Comparison of ENCODE assay signal across 9 cellular contexts in genomic region chr11:18323881-18324280, GRCh38. TPM values are rescaled to one million over a fixed set of nuclear protein-coding genes. Genes with fewer than 3 reads are reported as not detected.
DNase-seq lines count a peak whose midpoint lies in the region; ATAC-seq and TF ChIP-seq lines count a peak whose summit lies in the region.
"Not testable (repeated sequence)": the region's sequence is repeated elsewhere in the genome, so short reads cannot be mapped to it uniquely, and the experiment has no call there.
"Had no signal": no experiment of that assay in that cellular context is flagged by ENCODE, and none has a peak within 500 bp of the region (broad histone marks: within the 10 kb centered on the region; RNA-seq: fewer than 3 reads in every experiment).

No MANE protein-coding gene starts in this region.

- TF ChIP-seq CTCF in BE2C (IDR thresholded peaks at IDR 0.05; ENCODE audit: low read depth, low read length); OCI-LY7 (conservative IDR thresholded peaks at IDR 0.05; ENCODE audit: low read length); breast epithelium (IDR thresholded peaks at IDR 0.05); fibroblast of villous mesenchyme (IDR thresholded peaks at IDR 0.05; ENCODE audit: insufficient read depth, low read depth, low read length): not testable (repeated sequence)

- H2AFZ ChIP-seq in OCI-LY7 (ENCODE audit: low read length), result not testable (repeated sequence)

- not testable (repeated sequence) for H3K36me3 ChIP-seq in BE2C, breast epithelium
- H3K36me3 ChIP-seq in HAP-1 (replicated peaks) (peaks cover 28% of the 10 kb centered on the region), OCI-LY7 (ENCODE audit: insufficient read depth, low read length) (peaks cover 45% of the 10 kb centered on the region)

- peaks cover 24% of the 10 kb centered on the region; the same call in 1 of the 2 replicates for H4K20me1 ChIP-seq in OCI-LY7 (ENCODE audit: insufficient read depth, low read length)

- H3K9me2 ChIP-seq in OCI-LY7 (ENCODE audit: insufficient read depth, low read length), result not testable (repeated sequence)

- H3K27me3 ChIP-seq in BE2C; HAP-1 (ENCODE audit: low read depth); breast epithelium: not testable (repeated sequence)

- not testable (repeated sequence) for H3K9me3 ChIP-seq in BE2C; HAP-1; OCI-LY7 (ENCODE audit: low read length); breast epithelium

- H3K4me3 Mint-ChIP-seq in activated T-cell treated with anti-CD3 and anti-CD28 coated beads, Interleukin-2, amount 50 U/mL, for 24 hours, result peak overlapping the region; percentile 98
- peak overlapping the region; percentile 96 to 100 (median 99) for H3K4me3 Mint-ChIP-seq in naive B cell
- peak overlapping the region; percentile 99 for H3K4me3 Mint-ChIP-seq in stimulated activated memory B cell treated with anti-CD40 and anti-IgM and Interleukin-4, amounts not matched to agents 10 μg/mL and 1 μg/mL and 100 μg/mL, for 72 hours

- intact Hi-C loops in OCI-LY7 (cut with micrococcal nuclease; ENCODE audit: unreplicated experiment) (loop anchor here (2.0 to 5.0 kb wide), 3 partner anchors 82 to 207 kb away; partner anchors contain the start of gene TSG101), breast epithelium (cut with DNase I; ENCODE audit: low total_unique reads) (loop anchor here (5.0 to 10.0 kb wide), 2 partner anchors 71 to 203 kb away; partner anchors contain the start of genes LDHA and TSG101)

- ATAC-seq in naive B cell (ENCODE audit: low read depth in 2 of 2); stimulated activated memory B cell treated with anti-CD40 and anti-IgM and Interleukin-4, amounts not matched to agents 10 μg/mL and 1 μg/mL and 100 μg/mL, for 72 hours: not testable (repeated sequence)

- H3K27ac Mint-ChIP-seq in activated T-cell treated with anti-CD3 and anti-CD28 coated beads, Interleukin-2, amount 50 U/mL, for 24 hours, result peak overlapping the region; percentile 100
- peak overlapping the region in 5 of 6 donors; percentile 50 to 100 (median 100) for H3K27ac Mint-ChIP-seq in naive B cell
- peak overlapping the region; percentile 99 for H3K27ac Mint-ChIP-seq in stimulated activated memory B cell treated with anti-CD40 and anti-IgM and Interleukin-4, amounts not matched to agents 10 μg/mL and 1 μg/mL and 100 μg/mL, for 72 hours

- not testable (repeated sequence) for BruUV-seq in OCI-LY7 (replicated peaks; lab: Mats Ljungman, UMichigan)

- POLR2A ChIA-PET in OCI-LY7 (lab: Charles Lee), result interaction anchor here (0.8 kb wide), 1 partner anchor 11 kb away, joined by 3 read pairs; no protein-coding TSS in a partner anchor

- H3K27me3 Mint-ChIP-seq in activated T-cell treated with anti-CD3 and anti-CD28 coated beads, Interleukin-2, amount 50 U/mL, for 24 hours; naive B cell; stimulated activated memory B cell treated with anti-CD40 and anti-IgM and Interleukin-4, amounts not matched to agents 10 μg/mL and 1 μg/mL and 100 μg/mL, for 72 hours: not testable (repeated sequence)

- H3K4me1 Mint-ChIP-seq in activated T-cell treated with anti-CD3 and anti-CD28 coated beads, Interleukin-2, amount 50 U/mL, for 24 hours (ENCODE audit: low read depth), result peaks cover 67% of the 10 kb centered on the region
- peaks cover 46 to 72% (median 57%) of the 10 kb centered on the region in 3 donors for H3K4me1 Mint-ChIP-seq in naive B cell
- H3K4me1 Mint-ChIP-seq in stimulated activated memory B cell treated with anti-CD40 and anti-IgM and Interleukin-4, amounts not matched to agents 10 μg/mL and 1 μg/mL and 100 μg/mL, for 72 hours, result peaks cover 65% of the 10 kb centered on the region

- peaks cover 88% of the 10 kb centered on the region for H3K79me2 ChIP-seq in OCI-LY7 (ENCODE audit: insufficient read depth, low read depth, low read length)

- CTCF ChIA-PET in OCI-LY7 (lab: Charles Lee; ENCODE audit: unreplicated experiment), result not testable (repeated sequence)

- not testable (repeated sequence) for DNase-seq in BE2C; HAP-1 (ENCODE audit: low spot score in 2 of 2); OCI-LY7 (ENCODE audit: low spot score); activated T-cell treated with anti-CD3 and anti-CD28 coated beads, Interleukin-2, amount 50 U/mL, for 24 hours; breast epithelium (ENCODE audit: low spot score in 2 of 2); fibroblast of villous mesenchyme (ENCODE audit: low read depth); naive B cell

- peaks cover 73% of the 10 kb centered on the region for H3K36me3 Mint-ChIP-seq in activated T-cell treated with anti-CD3 and anti-CD28 coated beads, Interleukin-2, amount 50 U/mL, for 24 hours (ENCODE audit: low read depth)
- not testable (repeated sequence) for H3K36me3 Mint-ChIP-seq in naive B cell
- peaks cover 21% of the 10 kb centered on the region for H3K36me3 Mint-ChIP-seq in stimulated activated memory B cell treated with anti-CD40 and anti-IgM and Interleukin-4, amounts not matched to agents 10 μg/mL and 1 μg/mL and 100 μg/mL, for 72 hours

- not testable (repeated sequence) for H3K4me1 ChIP-seq in BE2C
- H3K4me1 ChIP-seq in HAP-1 (peaks cover 26% of the 10 kb centered on the region), OCI-LY7 (ENCODE audit: insufficient read depth, low read length, poor library complexity, severe bottlenecking) (peaks cover 40% of the 10 kb centered on the region), breast epithelium (peaks cover 0 to 21% of the 10 kb centered on the region in 2 donors)

- H3K9me3 Mint-ChIP-seq in activated T-cell treated with anti-CD3 and anti-CD28 coated beads, Interleukin-2, amount 50 U/mL, for 24 hours; naive B cell; stimulated activated memory B cell treated with anti-CD40 and anti-IgM and Interleukin-4, amounts not matched to agents 10 μg/mL and 1 μg/mL and 100 μg/mL, for 72 hours: not testable (repeated sequence)

- not testable (repeated sequence) for H3K27ac ChIP-seq in OCI-LY7 (ENCODE audit: low read depth, low read length, poor library complexity, severe bottlenecking); breast epithelium

- TF ChIP-seq POLR2A in breast epithelium (IDR thresholded peaks at IDR 0.05), result not testable (repeated sequence)

- H3K4me2 ChIP-seq in OCI-LY7 (ENCODE audit: low read length), result peak overlapping the region; percentile 96

- in situ Hi-C loops in HAP-1 (cut with MboI; ENCODE audit: low sequenced_read_pairs), result not testable (repeated sequence)

- H3K4me3 ChIP-seq in BE2C (ENCODE audit: low read depth, low read length) (peak overlapping the region; percentile 89), HAP-1 (peak overlapping the region; percentile 95), OCI-LY7 (ENCODE audit: low read depth, low read length, poor library complexity, severe bottlenecking) (peak overlapping the region; percentile 87), breast epithelium (peak overlapping the region in 2 of 3 donors; percentile 84 to 88), fibroblast of villous mesenchyme (ENCODE audit: low read depth, low read length) (peak overlapping the region; percentile 86)

RNA-seq across cellular contexts. Expression of gene GTF2H1, which starts 1.5 kb away (rescaled TPM):
- polyA plus RNA-seq in BE2C (2012; ENCODE audit: insufficient read depth, insufficient read length, low read depth), result 18.3 TPM
- 48.0 and 53.1 TPM in 2 replicates for total RNA-seq in OCI-LY7 (2014; rRNA removed; shearing (Covaris generic))
- total RNA-seq in OCI-LY7 (2022), result 58.0 and 62.1 TPM in 2 replicates
- 10 to 100 TPM; 73.1 to 83.7 (median 74.4) TPM for total RNA-seq in breast epithelium
- total RNA-seq in fibroblast of villous mesenchyme, result 92.0 and 101 TPM in 2 replicates
- 10 to 100 TPM; 23.5 to 50.4 (median 37.3) TPM for polyA plus RNA-seq in naive B cell (ENCODE audit: low read depth in 6 of 6)

RNA-seq across cellular contexts. Expression of gene HPS5, which starts 1.9 kb away (rescaled TPM):
- 9.2 TPM for polyA plus RNA-seq in BE2C (2012; ENCODE audit: insufficient read depth, insufficient read length, low read depth)
- total RNA-seq in OCI-LY7 (2014; rRNA removed; shearing (Covaris generic)), result 23.0 and 31.1 TPM in 2 replicates
- total RNA-seq in OCI-LY7 (2022) (25.4 and 29.9 TPM in 2 replicates), breast epithelium (100 to 1,000 TPM in 1 of 3 donors, 10 to 100 TPM in 2; 18.7 to 166 (median 57.0) TPM), fibroblast of villous mesenchyme (39.6 and 70.8 TPM in 2 replicates)
- polyA plus RNA-seq in naive B cell (ENCODE audit: low read depth in 6 of 6), result 10 to 100 TPM; 15.3 to 40.2 (median 29.5) TPM

RNA-seq across cellular contexts. Expression of gene SAA1, which starts 57.8 kb away (rescaled TPM):
- polyA plus RNA-seq in BE2C (2012; ENCODE audit: insufficient read depth, insufficient read length, low read depth), result not detected
- total RNA-seq in OCI-LY7 (2014; rRNA removed; shearing (Covaris generic)), result not detected in 2 replicates
- total RNA-seq in OCI-LY7 (2022), result not detected in 2 replicates
- 1,000 to 10,000 TPM in 1 of 3 donors, 100 to 1,000 TPM in 1, 10 to 100 TPM in 1; 78.1 to 1,384 (median 818) TPM for total RNA-seq in breast epithelium
- total RNA-seq in fibroblast of villous mesenchyme, result 0.43 TPM in 1 of 2 replicates, not detected in the other
- polyA plus RNA-seq in naive B cell (ENCODE audit: low read depth in 6 of 6), result not detected
- total RNA-seq: NCI-H460 had no signal

Comparison
In these comparisons a context has a peak if more than half of its experiments do, and no peak if none do; other contexts are left out.
1. RNA of gene SAA1, which starts 57.8 kb away (total RNA-seq): 78.1 to 1,384 TPM in breast epithelium; 0.43 TPM in fibroblast of villous mesenchyme and not detected in OCI-LY7; every median in the first group is over 10 times any median in the second.
2. Peak in every context shown above with its lines, with median percentiles within 50 percentile points of each other: H3K4me3 ChIP-seq, H3K27ac Mint-ChIP-seq and H3K4me3 Mint-ChIP-seq.